8 cellular contexts compared by ENCODE assay signal in genomic region chr10:112361951-112362770, GRCh38. TPM values are rescaled to one million over a fixed set of nuclear protein-coding genes. Genes with fewer than 3 reads are reported as not detected.
DNase-seq lines count a peak whose midpoint lies in the region; ATAC-seq, FAIRE-seq and TF ChIP-seq lines count a peak whose summit lies in the region.
"Had no signal": no experiment of that assay in that cellular context is flagged by ENCODE, and none has a peak within 500 bp of the region (broad histone marks: within the 10 kb centered on the region; RNA-seq: fewer than 3 reads in every experiment).

No MANE protein-coding gene starts in this region.

- H4K20me1 ChIP-seq in endothelial cell of umbilical vein (replicated peaks; ENCODE audit: control insufficient read depth, extremely low read depth, insufficient read depth, low read length) = no peaks in the 10 kb centered on the region

- no peak overlapping the region for H3K4me3 Mint-ChIP-seq in stimulated activated naive B cell treated with anti-CD40 and anti-IgM and Interleukin-4, amounts not matched to agents 10 μg/mL and 1 μg/mL and 100 μg/mL, for 72 hours
- H3K4me3 Mint-ChIP-seq: activated CD8-positive, alpha-beta memory T cell treated with anti-CD3 and anti-CD28 coated beads, Interleukin-2, amount 10 ng/mL, durations not matched to agents 7 days and 5 days had no signal

- CTCF ChIA-PET in endothelial cell of umbilical vein (lab: Charles Lee) = interaction anchor here (0.7 to 4.3 kb wide), 8 partner anchors 10 to 110 kb away, joined by 3 to 35 read pairs (median 5); no protein-coding TSS in a partner anchor

- peaks cover 11 to 13% of the 10 kb centered on the region in 2 donors for H3K27me3 Mint-ChIP-seq in stimulated activated naive B cell treated with anti-CD40 and anti-IgM and Interleukin-4, amounts not matched to agents 10 μg/mL and 1 μg/mL and 100 μg/mL, for 72 hours
- H3K27me3 Mint-ChIP-seq: activated CD8-positive, alpha-beta memory T cell treated with anti-CD3 and anti-CD28 coated beads, Interleukin-2, amount 10 ng/mL, durations not matched to agents 7 days and 5 days had no signal

- H3K27ac ChIP-seq in endothelial cell of umbilical vein (ENCODE audit: insufficient read depth, low read depth, low read length) (peak overlapping the region; percentile 56), lung (ENCODE audit: low read depth in 1 of 2, low read length in 1 of 2) (peak overlapping the region; percentile 63 to 88), upper lobe of right lung (peak overlapping the region; percentile 88)

- peak overlapping the region; percentile 37 for H3K4me2 ChIP-seq in endothelial cell of umbilical vein (ENCODE audit: insufficient read depth, low read length)

- no peaks in the 10 kb centered on the region for H3K27me3 ChIP-seq in endothelial cell of umbilical vein (ENCODE audit: control insufficient read depth in 2 of 2, insufficient read depth in 2 of 2, low read length in 2 of 2)
- no peaks in the 10 kb centered on the region for H3K27me3 ChIP-seq in lung (ENCODE audit: control insufficient read depth, insufficient read depth)
- no peaks in the 10 kb centered on the region for H3K27me3 ChIP-seq in upper lobe of right lung

- intact Hi-C loops in endothelial cell of umbilical vein (cut with micrococcal nuclease) = loop anchor here (1.0 to 2.0 kb wide), 5 partner anchors 14 to 84 kb away; partner anchors contain the start of gene ZDHHC6
- intact Hi-C loops in upper lobe of right lung (cut with DNase I) = no loop called here

- no peaks in the 10 kb centered on the region for H3K4me1 Mint-ChIP-seq in stimulated activated naive B cell treated with anti-CD40 and anti-IgM and Interleukin-4, amounts not matched to agents 10 μg/mL and 1 μg/mL and 100 μg/mL, for 72 hours
- H3K4me1 Mint-ChIP-seq: activated CD8-positive, alpha-beta memory T cell treated with anti-CD3 and anti-CD28 coated beads, Interleukin-2, amount 10 ng/mL, durations not matched to agents 7 days and 5 days had no signal

- H2AFZ ChIP-seq in endothelial cell of umbilical vein (ENCODE audit: low read depth, low read length) = peak overlapping the region; percentile 38

- peak overlapping the region; percentile 16 for H3K9ac ChIP-seq in endothelial cell of umbilical vein (replicated peaks; ENCODE audit: extremely low read depth, insufficient read depth, low read length)

- H3K36me3 Mint-ChIP-seq in stimulated activated naive B cell treated with anti-CD40 and anti-IgM and Interleukin-4, amounts not matched to agents 10 μg/mL and 1 μg/mL and 100 μg/mL, for 72 hours = no peaks in the 10 kb centered on the region
- H3K36me3 Mint-ChIP-seq: activated CD8-positive, alpha-beta memory T cell treated with anti-CD3 and anti-CD28 coated beads, Interleukin-2, amount 10 ng/mL, durations not matched to agents 7 days and 5 days had no signal

- H3K27ac Mint-ChIP-seq in stimulated activated naive B cell treated with anti-CD40 and anti-IgM and Interleukin-4, amounts not matched to agents 10 μg/mL and 1 μg/mL and 100 μg/mL, for 72 hours = no peak overlapping the region
- H3K27ac Mint-ChIP-seq: activated CD8-positive, alpha-beta memory T cell treated with anti-CD3 and anti-CD28 coated beads, Interleukin-2, amount 10 ng/mL, durations not matched to agents 7 days and 5 days had no signal

- BruUV-seq in endothelial cell of umbilical vein (replicated peaks; lab: Mats Ljungman, UMichigan) = no TSS peak

- dilution Hi-C loops in endothelial cell of umbilical vein (cut with MboI; ENCODE audit: extremely low pct_ligation_motif_present, low sequenced_read_pairs) = no loop called here

- H3K79me2 ChIP-seq in endothelial cell of umbilical vein (ENCODE audit: control insufficient read depth, insufficient read depth, low read length) = no peaks in the 10 kb centered on the region

- peak; percentile 93 for DNase-seq in endothelial cell of umbilical vein (ENCODE audit: low read depth, low spot score)
- DNase-seq in lung (ENCODE audit: low spot score) = peak; percentile 75
- peak; percentile 72 for DNase-seq in upper lobe of right lung
- DNase-seq in stimulated activated naive B cell treated with anti-CD40 and anti-IgM and Interleukin-4, amounts not matched to agents 10 μg/mL and 1 μg/mL and 100 μg/mL, for 72 hours = no peak
- DNase-seq in DMS153 (lab: John Stamatoyannopoulos, UW) = no peak
- DNase-seq in GM19238 (ENCODE audit: insufficient read length, low spot score) = no peak
- DNase-seq: activated CD8-positive, alpha-beta memory T cell treated with anti-CD3 and anti-CD28 coated beads, Interleukin-2, amount 10 ng/mL, durations not matched to agents 7 days and 5 days had no signal

- POLR2A ChIA-PET in endothelial cell of umbilical vein (lab: Charles Lee) = interaction anchor here (0.6 to 1.5 kb wide), 3 partner anchors 10 to 24 kb away, joined by 3 to 6 read pairs (median 5); no protein-coding TSS in a partner anchor

- TF ChIP-seq CTCF in LNCAP (IDR thresholded peaks at IDR 0.05) (peak; percentile 52; the same call in 1 of the 2 replicates), endothelial cell of umbilical vein (IDR thresholded peaks at IDR 0.05; ENCODE audit: extremely low read depth in 1 of 2, insufficient read depth in 1 of 2, low read depth in 1 of 2, low read length in 2 of 2) (peak in 1 of 2 donors; percentile 7), lung (IDR thresholded peaks at IDR 0.05; ENCODE audit: control extremely low read depth, extremely low read depth) (no peak), upper lobe of right lung (IDR thresholded peaks at IDR 0.05) (peak; percentile 17)

- peak; percentile 70 for ATAC-seq in lung (ENCODE audit: insufficient read depth, low FRiP score)
- peak; percentile 85 for ATAC-seq in upper lobe of right lung
- ATAC-seq in stimulated activated naive B cell treated with anti-CD40 and anti-IgM and Interleukin-4, amounts not matched to agents 10 μg/mL and 1 μg/mL and 100 μg/mL, for 72 hours (replicated peaks) = no peak
- ATAC-seq: activated CD8-positive, alpha-beta memory T cell treated with anti-CD3 and anti-CD28 coated beads, Interleukin-2, amount 10 ng/mL, durations not matched to agents 7 days and 5 days had no signal

- H3K36me3 ChIP-seq in endothelial cell of umbilical vein (ENCODE audit: control insufficient read depth in 2 of 2, extremely low read depth in 1 of 2, insufficient read depth in 2 of 2, low read length in 2 of 2) (no peaks in the 10 kb centered on the region), lung (ENCODE audit: control insufficient read depth in 2 of 2, insufficient read depth in 2 of 2, low read length in 2 of 2) (no peaks in the 10 kb centered on the region), upper lobe of right lung (no peaks in the 10 kb centered on the region)

- no peaks in the 10 kb centered on the region for H3K9me1 ChIP-seq in endothelial cell of umbilical vein (replicated peaks; ENCODE audit: control insufficient read depth, extremely low read depth, insufficient read depth, low read length)

- peaks cover 28% of the 10 kb centered on the region for H3K4me1 ChIP-seq in endothelial cell of umbilical vein (ENCODE audit: control insufficient read depth, extremely low read depth, insufficient read depth, low read length)
- peaks cover 0 to 15% of the 10 kb centered on the region in 2 donors for H3K4me1 ChIP-seq in lung (ENCODE audit: control insufficient read depth in 2 of 2, insufficient read depth in 2 of 2, low read length in 2 of 2)
- peaks cover 25% of the 10 kb centered on the region for H3K4me1 ChIP-seq in upper lobe of right lung

- no peaks in the 10 kb centered on the region for H3K9me3 ChIP-seq in endothelial cell of umbilical vein (replicated peaks; ENCODE audit: control insufficient read depth, insufficient read depth, low read length)
- peaks cover 0 to 2% of the 10 kb centered on the region in 2 donors for H3K9me3 ChIP-seq in lung (ENCODE audit: control insufficient read depth in 2 of 2, insufficient read depth in 1 of 2, low read length in 1 of 2)
- no peaks in the 10 kb centered on the region for H3K9me3 ChIP-seq in upper lobe of right lung

- WGBS in lung, 2 donors = 30 to 55% methylated on average over 6 of the region's 6 CpGs

- FAIRE-seq in endothelial cell of umbilical vein (lab: Jason Lieb, UNC) = peak; percentile 96

- H3K4me3 ChIP-seq in endothelial cell of umbilical vein (replicated peaks in 1 of 3; ENCODE audit: insufficient read depth in 1 of 3, low read depth in 1 of 3, low read length in 3 of 3) (no peak overlapping the region), lung (no peak overlapping the region), upper lobe of right lung (no peak overlapping the region)

- H3K9me3 Mint-ChIP-seq in stimulated activated naive B cell treated with anti-CD40 and anti-IgM and Interleukin-4, amounts not matched to agents 10 μg/mL and 1 μg/mL and 100 μg/mL, for 72 hours = no peaks in the 10 kb centered on the region

- TF ChIP-seq POLR2A in endothelial cell of umbilical vein (IDR thresholded peaks at IDR 0.05; ENCODE audit: low read depth, low read length) = no peak

TF ChIP-seq in endothelial cell of umbilical vein, 7 proteins besides CTCF, POLR2A, EP300 and RAD21:
- no peak for TF ChIP-seq EZH2 (IDR thresholded peaks at IDR 0.05; ENCODE audit: borderline replicate concordance, low read depth, low read length, severe bottlenecking)
- peak; percentile 89 for TF ChIP-seq MAX (IDR thresholded peaks at IDR 0.05; ENCODE audit: insufficient read depth, insufficient read length)
- TF ChIP-seq FOS (IDR thresholded peaks at IDR 0.05; ENCODE audit: borderline replicate concordance, insufficient read depth, low read length) = no peak
- TF ChIP-seq POLR2AphosphoS5 (IDR thresholded peaks at IDR 0.05; ENCODE audit: insufficient read depth, low read depth, low read length) = peak; percentile 63
- peak; percentile 59 for TF ChIP-seq GATA2 (IDR thresholded peaks at IDR 0.05; ENCODE audit: insufficient read depth, insufficient read length, low read depth, low read length)
- TF ChIP-seq MYC (IDR thresholded peaks at IDR 0.05; ENCODE audit: low read depth, low read length) = peak; percentile 53
- no peak for TF ChIP-seq JUN (IDR thresholded peaks at IDR 0.05; ENCODE audit: borderline replicate concordance, insufficient read depth, insufficient read length, low read depth)

RNA-seq across cellular contexts. Expression of gene ACSL5, which starts 11.8 kb away (rescaled TPM):
- total RNA-seq in endothelial cell of umbilical vein = 0.76 and 2.1 TPM in 2 replicates
- polyA plus RNA-seq in endothelial cell of umbilical vein = 1.4 and 1.5 TPM in 2 replicates
- polyA plus RNA-seq in endothelial cell of umbilical vein (2011; cell fraction: cytosol; rRNA removed) = 1.3 TPM in 2 replicates
- 3.4 TPM in 2 replicates for polyA plus RNA-seq in endothelial cell of umbilical vein (2011; cell fraction: nucleus; rRNA removed)
- 1.2 and 1.3 TPM in 2 replicates for polyA plus RNA-seq in endothelial cell of umbilical vein (2012)
- 1.7 and 6.0 TPM in 2 replicates for polyA minus RNA-seq in endothelial cell of umbilical vein
- 18.0 TPM for polyA minus RNA-seq in endothelial cell of umbilical vein (2011; cell fraction: cytosol; rRNA and poly(A)+ RNA removed)
- polyA minus RNA-seq in endothelial cell of umbilical vein (2011; cell fraction: nucleus; rRNA and poly(A)+ RNA removed) = 0.63 and 1.4 TPM in 2 replicates
- 10 to 100 TPM; 62.0 to 62.6 TPM for total RNA-seq in lung
- 10 to 100 TPM; 46.1 to 71.0 TPM for polyA plus RNA-seq in lung
- 79.1 TPM for total RNA-seq in upper lobe of right lung

Comparison
In these comparisons a context has a peak if more than half of its experiments do, and no peak if none do; other contexts are left out.
1. DNase-seq: peak in endothelial cell of umbilical vein (single experiment), lung (single experiment) and upper lobe of right lung (single experiment); none in stimulated activated naive B cell treated with anti-CD40 and anti-IgM and Interleukin-4, amounts not matched to agents 10 μg/mL and 1 μg/mL and 100 μg/mL, for 72 hours (single experiment), DMS153 (single experiment) and GM19238 (single experiment).
2. ATAC-seq: peak in lung (single experiment) and upper lobe of right lung (single experiment); none in stimulated activated naive B cell treated with anti-CD40 and anti-IgM and Interleukin-4, amounts not matched to agents 10 μg/mL and 1 μg/mL and 100 μg/mL, for 72 hours (0 of 2).
3. RNA of gene ACSL5, which starts 11.8 kb away (total RNA-seq): 79.1 TPM in upper lobe of right lung (single experiment) and 62.0 to 62.6 TPM in lung; 0.76 to 2.1 TPM in endothelial cell of umbilical vein; every median in the first group is over 10 times any median in the second.
4. Peak in every context shown above with its lines, with median percentiles within 50 percentile points of each other: H3K27ac ChIP-seq.